Comparison of ENCODE assay signal across 8 cellular contexts in the genomic region with DNA sequence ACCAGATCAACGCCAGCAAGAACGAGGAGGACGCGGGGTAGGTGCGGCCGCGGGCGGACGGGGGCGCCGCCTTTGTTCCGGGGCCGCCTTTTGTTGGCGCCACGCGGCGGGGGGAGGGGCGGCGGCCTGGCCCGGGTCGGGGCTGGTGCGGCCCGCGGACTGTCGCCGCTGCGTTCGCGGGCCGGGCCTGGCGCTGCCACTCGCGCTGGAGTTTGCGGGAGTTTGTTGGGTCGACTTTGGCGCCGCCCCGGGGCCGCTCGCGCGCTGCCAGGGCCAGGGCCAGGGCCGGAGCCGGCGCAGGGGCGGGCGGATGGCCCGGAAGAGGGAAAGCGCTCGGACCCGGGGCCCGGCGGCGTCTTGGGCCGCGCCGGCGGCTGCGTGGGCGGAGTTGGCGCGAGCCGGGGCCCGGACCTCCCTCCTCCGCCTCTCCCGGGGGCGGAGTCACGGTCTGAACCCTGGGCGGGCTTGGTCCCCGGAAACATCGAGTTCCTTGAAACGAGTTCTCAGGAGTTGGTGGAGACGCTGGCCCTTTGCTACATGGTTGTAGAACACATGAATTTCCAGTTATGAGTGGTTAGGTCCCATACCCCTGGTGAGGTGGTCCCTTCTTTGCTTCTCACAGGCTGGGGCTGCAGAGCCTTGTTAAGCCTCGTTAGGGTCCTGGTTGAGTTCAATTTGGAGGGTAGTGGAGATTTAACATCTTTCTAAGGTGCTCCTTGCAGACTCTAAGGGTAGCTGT. TPM values are rescaled to one million over a fixed set of nuclear protein-coding genes. Genes with fewer than 3 reads are reported as not detected.
DNase-seq lines count a peak whose midpoint lies in the region; ATAC-seq and TF ChIP-seq lines count a peak whose summit lies in the region.

No MANE protein-coding gene starts in this region.

- peak overlapping the region; percentile 88 for H3K4me3 Mint-ChIP-seq in chondrocyte (ENCODE audit: unreplicated experiment)

- ATAC-seq in HG02610 (IDR thresholded peaks at IDR 0.05; ENCODE audit: unreplicated experiment): peak; percentile 63
- ATAC-seq in left colon: peak; percentile 51

- TF ChIP-seq CTCF in chondrocyte (IDR thresholded peaks at IDR 0.05): no peak

- no peaks in the 10 kb centered on the region for H3K27me3 Mint-ChIP-seq in chondrocyte (ENCODE audit: low read depth)

- H3K4me1 Mint-ChIP-seq in chondrocyte (ENCODE audit: low read depth): peaks cover 28% of the 10 kb centered on the region

- H3K9me3 Mint-ChIP-seq in chondrocyte (ENCODE audit: low read depth): no peaks in the 10 kb centered on the region

- peak; percentile 66 to 68 for DNase-seq in NCI-H2081 (lab: John Stamatoyannopoulos, UW)
- no peak for DNase-seq in NCI-H2081 treated with DMSO at 0.1 percent for 48 hours (lab: John Stamatoyannopoulos, UW)
- DNase-seq in NCI-H1105 treated with DMSO at 0.1 percent for 48 hours (lab: John Stamatoyannopoulos, UW): peak; percentile 44
- DNase-seq in activated CD4-positive, alpha-beta T cell treated with anti-CD3 and anti-CD28 coated beads for 24 hours (ENCODE audit: low read depth in 2 of 2): peak; percentile 52 to 71
- DNase-seq in chondrocyte (ENCODE audit: low spot score): no peak
- peak; percentile 91 for DNase-seq in left colon
- peak; percentile 81 for DNase-seq in stimulated activated CD4-positive, alpha-beta T cell treated with anti-CD3 and anti-CD28 coated beads, Interleukin-1b, Interleukin-23, amount 100 ng/mL, for 48 hours

- H3K27ac Mint-ChIP-seq in chondrocyte (ENCODE audit: unreplicated experiment): peak overlapping the region; percentile 28

- peaks cover 32% of the 10 kb centered on the region for H3K36me3 Mint-ChIP-seq in chondrocyte (ENCODE audit: low read depth)

- intact Hi-C loops in left colon (cut with DNase I, micrococcal nuclease): no loop called here

RNA-seq across cellular contexts. Expression of gene HNRNPAB, which starts 0.8 kb away (rescaled TPM):
- 152 to 215 TPM (median 156 TPM) in 3 replicates for total RNA-seq in chondrocyte
- total RNA-seq in left colon: 100 to 1,000 TPM; 274 to 281 TPM

RNA-seq across cellular contexts. Expression of gene GMCL2, which starts 18.0 kb away (rescaled TPM):
- total RNA-seq in chondrocyte: not detected in 3 replicates
- total RNA-seq in left colon: not detected

RNA-seq across cellular contexts. Expression of gene PHYKPL, which starts 27.4 kb away (rescaled TPM):
- 40.0 to 49.1 TPM (median 43.8 TPM) in 3 replicates for total RNA-seq in chondrocyte
- 100 to 1,000 TPM; 157 to 180 TPM for total RNA-seq in left colon

RNA-seq across cellular contexts. Expression of gene NHP2, which starts 51.5 kb away (rescaled TPM):
- total RNA-seq in chondrocyte (72.2 to 106 TPM (median 74.1 TPM) in 3 replicates), left colon (10 to 100 TPM; 56.9 to 63.9 TPM)

Comparison
In these comparisons a context has a peak if more than half of its experiments do, and no peak if none do; other contexts are left out.
1. DNase-seq: peak in NCI-H2081 (2 of 2), NCI-H1105 treated with DMSO at 0.1 percent for 48 hours (single experiment), activated CD4-positive, alpha-beta T cell treated with anti-CD3 and anti-CD28 coated beads for 24 hours (2 of 2), left colon (2 of 2) and stimulated activated CD4-positive, alpha-beta T cell treated with anti-CD3 and anti-CD28 coated beads, Interleukin-1b, Interleukin-23, amount 100 ng/mL, for 48 hours (single experiment); none in NCI-H2081 treated with DMSO at 0.1 percent for 48 hours (single experiment) and chondrocyte (single experiment).